31 cellular contexts compared by ENCODE assay signal in genomic region chr16:47983999-47984580, GRCh38.
"Had no signal": no experiment of that assay in that cellular context is flagged by ENCODE, and none has a peak within 500 bp of the region (broad histone marks: within the 10 kb centered on the region; RNA-seq: fewer than 3 reads in every experiment).

No MANE protein-coding gene starts in this region.

- H3K4me1 Mint-ChIP-seq: activated naive CD4-positive, alpha-beta T cell treated with anti-CD3 and anti-CD28 coated beads, Interleukin-2, amount 10 ng/mL, durations not matched to agents 7 days and 5 days; activated naive CD8-positive, alpha-beta T cell treated with anti-CD3 and anti-CD28 coated beads, Interleukin-2, amount 10 ng/mL, durations not matched to agents 7 days and 5 days; stimulated activated effector memory CD8-positive, alpha-beta T cell treated with anti-CD3 and anti-CD28 coated beads, Interleukin-12 subunit alpha, Interleukin-12 subunit beta, amount 100 ng/mL, for 72 hours; stimulated activated naive CD8-positive, alpha-beta T cell treated with anti-CD3 and anti-CD28 coated beads, Interleukin-15, amount 100 ng/mL, for 72 hours had no signal

- H3K4me3 Mint-ChIP-seq: activated naive CD4-positive, alpha-beta T cell treated with anti-CD3 and anti-CD28 coated beads, Interleukin-2, amount 10 ng/mL, durations not matched to agents 7 days and 5 days; activated naive CD8-positive, alpha-beta T cell treated with anti-CD3 and anti-CD28 coated beads, Interleukin-2, amount 10 ng/mL, durations not matched to agents 7 days and 5 days; activated T-helper 1 cell treated with anti-CD3 and anti-CD28 coated beads, Interleukin-12 subunit alpha, Interleukin-12 subunit beta, Interleukin-2, Interleukin-4 antibody, amounts not matched to agents 30 ng/mL and 10 ng/mL and 1 ng/mL, durations not matched to agents 14 hours and 24 hours and 36 hours; natural killer cell treated with Interleukin-12 subunit alpha and Interleukin-12 subunit beta and Interleukin-15 and Interleukin-18, amount 100 ng/mL, for 72 hours; stimulated activated effector memory CD8-positive, alpha-beta T cell treated with anti-CD3 and anti-CD28 coated beads, Interleukin-12 subunit alpha, Interleukin-12 subunit beta, amount 100 ng/mL, for 72 hours; stimulated activated naive CD8-positive, alpha-beta T cell treated with anti-CD3 and anti-CD28 coated beads, Interleukin-15, amount 100 ng/mL, for 72 hours; type B pancreatic cell had no signal

- FAIRE-seq: colon, keratinocyte, pancreas, small intestine had no signal

- H3K36me3 ChIP-seq: gastrocnemius medialis, neutrophil, pancreas, prostate gland, sigmoid colon, uterus had no signal

- H3K36me3 Mint-ChIP-seq: activated naive CD4-positive, alpha-beta T cell treated with anti-CD3 and anti-CD28 coated beads, Interleukin-2, amount 10 ng/mL, durations not matched to agents 7 days and 5 days; activated naive CD8-positive, alpha-beta T cell treated with anti-CD3 and anti-CD28 coated beads, Interleukin-2, amount 10 ng/mL, durations not matched to agents 7 days and 5 days; natural killer cell treated with Interleukin-12 subunit alpha and Interleukin-12 subunit beta and Interleukin-15 and Interleukin-18, amount 100 ng/mL, for 72 hours; stimulated activated effector memory CD8-positive, alpha-beta T cell treated with anti-CD3 and anti-CD28 coated beads, Interleukin-12 subunit alpha, Interleukin-12 subunit beta, amount 100 ng/mL, for 72 hours; type B pancreatic cell had no signal

- H3K27me3 Mint-ChIP-seq: activated naive CD4-positive, alpha-beta T cell treated with anti-CD3 and anti-CD28 coated beads, Interleukin-2, amount 10 ng/mL, durations not matched to agents 7 days and 5 days; stimulated activated naive CD8-positive, alpha-beta T cell treated with anti-CD3 and anti-CD28 coated beads, Interleukin-15, amount 100 ng/mL, for 72 hours had no signal

- DNase-seq: activated CD4-positive, alpha-beta T cell treated with anti-CD3 and anti-CD28 coated beads for 48 hours; activated CD4-positive, alpha-beta T cell treated with anti-CD3 and anti-CD28 coated beads, Interleukin-2, amount 50 U/mL, for 48 hours; activated CD8-positive, alpha-beta memory T cell treated with anti-CD3 and anti-CD28 coated beads, Interleukin-2, amount 50 U/mL, for 4 hours; activated gamma-delta T cell; activated naive CD4-positive, alpha-beta T cell treated with anti-CD3 and anti-CD28 coated beads, Interleukin-2, amount 10 ng/mL, durations not matched to agents 7 days and 5 days; activated naive CD8-positive, alpha-beta T cell treated with anti-CD3 and anti-CD28 coated beads, Interleukin-2, amount 10 ng/mL, durations not matched to agents 7 days and 5 days; activated T-cell treated with anti-CD3 and anti-CD28 coated beads, Interleukin-2, amount 50 U/mL, for 1 hour; amygdala; dermis blood vessel endothelial cell; effector CD4-positive, alpha-beta T cell; gastrocnemius medialis; glutamatergic neuron; left cardiac atrium; left ventricle myocardium superior; mucosa of descending colon; pancreas; sigmoid colon; small intestine; stimulated activated CD4-positive, alpha-beta T cell treated with anti-CD3 and anti-CD28 coated beads, Interleukin-4, amount 100 ng/mL, for 24 hours; stimulated activated naive CD8-positive, alpha-beta T cell treated with anti-CD3 and anti-CD28 coated beads, Interleukin-15, amount 100 ng/mL, for 72 hours; substantia nigra; uterus had no signal

- H3K9me3 Mint-ChIP-seq: activated naive CD4-positive, alpha-beta T cell treated with anti-CD3 and anti-CD28 coated beads, Interleukin-2, amount 10 ng/mL, durations not matched to agents 7 days and 5 days; activated naive CD8-positive, alpha-beta T cell treated with anti-CD3 and anti-CD28 coated beads, Interleukin-2, amount 10 ng/mL, durations not matched to agents 7 days and 5 days; activated T-helper 1 cell treated with anti-CD3 and anti-CD28 coated beads, Interleukin-12 subunit alpha, Interleukin-12 subunit beta, Interleukin-2, Interleukin-4 antibody, amounts not matched to agents 30 ng/mL and 10 ng/mL and 1 ng/mL, durations not matched to agents 14 hours and 24 hours and 36 hours; stimulated activated effector memory CD8-positive, alpha-beta T cell treated with anti-CD3 and anti-CD28 coated beads, Interleukin-12 subunit alpha, Interleukin-12 subunit beta, amount 100 ng/mL, for 72 hours; stimulated activated naive CD8-positive, alpha-beta T cell treated with anti-CD3 and anti-CD28 coated beads, Interleukin-15, amount 100 ng/mL, for 72 hours; type B pancreatic cell had no signal

- H3K27me3 ChIP-seq: gastrocnemius medialis, hepatocyte, neutrophil, pancreas, sigmoid colon, uterus had no signal

- H3K4me3 ChIP-seq: gastrocnemius medialis, hepatocyte, mucosa of descending colon, pancreas, prostate gland, sigmoid colon, uterus had no signal

- H3K27ac Mint-ChIP-seq: activated naive CD4-positive, alpha-beta T cell treated with anti-CD3 and anti-CD28 coated beads, Interleukin-2, amount 10 ng/mL, durations not matched to agents 7 days and 5 days; activated naive CD8-positive, alpha-beta T cell treated with anti-CD3 and anti-CD28 coated beads, Interleukin-2, amount 10 ng/mL, durations not matched to agents 7 days and 5 days; activated T-helper 1 cell treated with anti-CD3 and anti-CD28 coated beads, Interleukin-12 subunit alpha, Interleukin-12 subunit beta, Interleukin-2, Interleukin-4 antibody, amounts not matched to agents 30 ng/mL and 10 ng/mL and 1 ng/mL, durations not matched to agents 14 hours and 24 hours and 36 hours; natural killer cell treated with Interleukin-12 subunit alpha and Interleukin-12 subunit beta and Interleukin-15 and Interleukin-18, amount 100 ng/mL, for 72 hours; stimulated activated effector memory CD8-positive, alpha-beta T cell treated with anti-CD3 and anti-CD28 coated beads, Interleukin-12 subunit alpha, Interleukin-12 subunit beta, amount 100 ng/mL, for 72 hours; type B pancreatic cell had no signal
